ENCODE assay signal across 17 cellular contexts in genomic region chr11:130157111-130157510, GRCh38. TPM values are rescaled to one million over a fixed set of nuclear protein-coding genes. Genes with fewer than 3 reads are reported as not detected.
DNase-seq lines count a peak whose midpoint lies in the region; ATAC-seq and TF ChIP-seq lines count a peak whose summit lies in the region.
"Had no signal": no experiment of that assay in that cellular context is flagged by ENCODE, and none has a peak within 500 bp of the region (broad histone marks: within the 10 kb centered on the region; RNA-seq: fewer than 3 reads in every experiment).

No MANE protein-coding gene starts in this region.

- no peaks in the 10 kb centered on the region for H3K9me2 ChIP-seq in PC-9 (ENCODE audit: insufficient read depth)

- H3K4me1 ChIP-seq in mammary epithelial cell (ENCODE audit: insufficient read depth, low read length) (peaks cover 22% of the 10 kb centered on the region), PC-9 (replicated peaks; ENCODE audit: insufficient read depth) (peaks cover 36% of the 10 kb centered on the region), ovary (ENCODE audit: insufficient read depth) (peaks cover 2% of the 10 kb centered on the region)

- H3K4me2 ChIP-seq in mammary epithelial cell (ENCODE audit: insufficient read depth, low read depth, low read length) (no peak overlapping the region), PC-9 (peak overlapping the region; percentile 54)

- BruUV-seq in MCF 10A (replicated peaks; lab: Mats Ljungman, UMichigan) (no TSS peak), mammary epithelial cell (replicated peaks; lab: Mats Ljungman, UMichigan) (no TSS peak), PC-9 (replicated peaks; lab: Mats Ljungman, UMichigan) (no TSS peak)

- CTCF ChIA-PET in MCF 10A (lab: Yijun Ruan, JAX) (interaction anchor here (0.9 kb wide), 2 partner anchors 11 to 793 kb away, joined by 3 to 7 read pairs; no protein-coding TSS in a partner anchor), mammary epithelial cell (lab: Charles Lee; ENCODE audit: low non-redundant PET) (no interaction called here), PC-9 (lab: Charles Lee) (no interaction called here)

- no peak for TF ChIP-seq EP300 in ovary (IDR thresholded peaks at IDR 0.05)

- H3K9me3 Mint-ChIP-seq in MCF 10A (ENCODE audit: unreplicated experiment) (no peaks in the 10 kb centered on the region), endothelial cell (ENCODE audit: unreplicated experiment) (no peaks in the 10 kb centered on the region)
- H3K9me3 Mint-ChIP-seq: H9 had no signal

- H3K27ac ChIP-seq in mammary epithelial cell (ENCODE audit: insufficient read depth, low read depth, low read length) (no peak overlapping the region), PC-9 (peak overlapping the region; percentile 63; the same call in 1 of the 2 replicates), brain microvascular endothelial cell (peak overlapping the region; percentile 77), ovary (no peak overlapping the region)
- H3K27ac ChIP-seq: 22Rv1; BLaER1 treated with 17β-estradiol and CSF1 and Interleukin-3, amounts not matched to agents 10 nM and 100 nM had no signal

- H3K36me3 ChIP-seq in mammary epithelial cell (ENCODE audit: insufficient read depth, low read length), result no peaks in the 10 kb centered on the region
- H3K36me3 ChIP-seq in PC-9 (ENCODE audit: low read depth), result 0 out of 2 replicates have a peak, but pooled peaks cover under 1% of the 10 kb centered on the region
- no peaks in the 10 kb centered on the region for H3K36me3 ChIP-seq in brain microvascular endothelial cell (replicated peaks)
- no peaks in the 10 kb centered on the region for H3K36me3 ChIP-seq in ovary
- H3K36me3 ChIP-seq: BLaER1 treated with 17β-estradiol and CSF1 and Interleukin-3, amounts not matched to agents 10 nM and 100 nM had no signal

- ATAC-seq in HG02759 (IDR thresholded peaks at IDR 0.05; ENCODE audit: unreplicated experiment), result no peak

- H3K36me3 Mint-ChIP-seq in MCF 10A (ENCODE audit: insufficient read depth, unreplicated experiment) (no peaks in the 10 kb centered on the region), endothelial cell (ENCODE audit: low read depth, unreplicated experiment) (peaks cover 9% of the 10 kb centered on the region)

- H3F3A ChIP-seq in PC-9 (ENCODE audit: insufficient read depth, low read depth), result peaks cover 13% of the 10 kb centered on the region; the same call in 1 of the 2 replicates

- dilution Hi-C loops in mammary epithelial cell (cut with HindIII; ENCODE audit: low sequenced_read_pairs), result no loop called here

- H3K4me3 ChIP-seq in mammary epithelial cell (replicated peaks in 1 of 3; ENCODE audit: insufficient read depth in 1 of 3, low read depth in 2 of 3, low read length in 3 of 3) (no peak overlapping the region), PC-9 (no peak overlapping the region), brain microvascular endothelial cell (ENCODE audit: low read depth, low read length) (no peak overlapping the region), ovary (no peak overlapping the region)
- H3K4me3 ChIP-seq: BLaER1 treated with 17β-estradiol and CSF1 and Interleukin-3, amounts not matched to agents 10 nM and 100 nM had no signal

- H3K27me3 Mint-ChIP-seq in MCF 10A (ENCODE audit: insufficient read depth, unreplicated experiment), result peaks cover 17% of the 10 kb centered on the region
- peaks cover 13% of the 10 kb centered on the region for H3K27me3 Mint-ChIP-seq in endothelial cell (ENCODE audit: unreplicated experiment)

- H3K4me1 Mint-ChIP-seq in MCF 10A (ENCODE audit: insufficient read depth, unreplicated experiment) (peaks cover 18% of the 10 kb centered on the region), endothelial cell (ENCODE audit: unreplicated experiment) (peaks cover 21% of the 10 kb centered on the region)

- no peak for TF ChIP-seq POLR2A in ovary (IDR thresholded peaks at IDR 0.05)

- WGBS in mammary epithelial cell (ENCODE audit: low coverage, missing lambda C conversion rate), result 97% methylated on average over 8 of the region's 9 CpGs
- 80 to 87% (median 81%) methylated on average over 9 of the region's 9 CpGs for WGBS in ovary, 3 donors

- no peak overlapping the region for H3K4me3 Mint-ChIP-seq in MCF 10A (ENCODE audit: unreplicated experiment)
- H3K4me3 Mint-ChIP-seq in endothelial cell (ENCODE audit: unreplicated experiment), result no peak overlapping the region
- H3K4me3 Mint-ChIP-seq: H9 had no signal

- POLR2A ChIA-PET in MCF 10A (lab: Yijun Ruan, JAX), result interaction anchor here (0.6 kb wide), 2 partner anchors 258 to 917 kb away, joined by 3 read pairs; no protein-coding TSS in a partner anchor
- POLR2A ChIA-PET in PC-9 (lab: Charles Lee; ENCODE audit: unreplicated experiment), result no interaction called here

- no peaks in the 10 kb centered on the region for H3K9me3 ChIP-seq in mammary epithelial cell (replicated peaks; ENCODE audit: insufficient read depth, low read length)
- H3K9me3 ChIP-seq in PC-9 (ENCODE audit: insufficient read depth, low read depth), result no peaks in the 10 kb centered on the region
- no peaks in the 10 kb centered on the region for H3K9me3 ChIP-seq in ovary

- H3K27me3 ChIP-seq in mammary epithelial cell (ENCODE audit: insufficient read depth, low read length) (no peaks in the 10 kb centered on the region), PC-9 (ENCODE audit: insufficient read depth, low read depth) (no peaks in the 10 kb centered on the region), brain microvascular endothelial cell (replicated peaks) (peaks cover 11% of the 10 kb centered on the region), ovary (no peaks in the 10 kb centered on the region)

- in situ Hi-C loops in mammary epithelial cell (cut with MboI; ENCODE audit: low sequenced_read_pairs in 2 of 2), result no loop called here
- in situ Hi-C loops in brain microvascular endothelial cell (cut with HindIII; ENCODE audit: low pct_ligation_motif_present, low sequenced_read_pairs), result no loop called here

- TF ChIP-seq CTCF in MCF 10A (IDR thresholded peaks at IDR 0.05; ENCODE audit: unreplicated experiment), result no peak
- no peak for TF ChIP-seq CTCF in mammary epithelial cell (conservative IDR thresholded peaks at IDR 0.05 in 1 of 2, IDR thresholded peaks at IDR 0.05 in 1 of 2; ENCODE audit: extremely low read depth in 1 of 2, insufficient read depth in 1 of 2, low read depth in 1 of 2, low read length in 2 of 2)
- no peak for TF ChIP-seq CTCF in PC-9 (conservative IDR thresholded peaks at IDR 0.05)
- TF ChIP-seq CTCF in brain microvascular endothelial cell (IDR thresholded peaks at IDR 0.05; ENCODE audit: low read depth, low read length, missing control alignments), result no peak
- no peak for TF ChIP-seq CTCF in endothelial cell (IDR thresholded peaks at IDR 0.05; ENCODE audit: unreplicated experiment)
- TF ChIP-seq CTCF in ovary (IDR thresholded peaks at IDR 0.05), result no peak

- H3K79me2 ChIP-seq in mammary epithelial cell (ENCODE audit: insufficient read depth, low read length) (peaks cover 25% of the 10 kb centered on the region), PC-9 (ENCODE audit: low read depth) (peaks cover 23% of the 10 kb centered on the region)

- H4K20me1 ChIP-seq in mammary epithelial cell (ENCODE audit: insufficient read depth, low read length) (no peaks in the 10 kb centered on the region), PC-9 (ENCODE audit: insufficient read depth) (peaks cover 18% of the 10 kb centered on the region)
- H4K20me1 ChIP-seq: BLaER1 treated with 17β-estradiol and CSF1 and Interleukin-3, amounts not matched to agents 10 nM and 100 nM had no signal

- DNase-seq in MCF 10A (ENCODE audit: unreplicated experiment), result peak; percentile 54
- DNase-seq in mammary epithelial cell, result no peak
- DNase-seq in PC-9, result no peak
- peak; percentile 92 for DNase-seq in brain microvascular endothelial cell
- no peak for DNase-seq in endothelial cell (ENCODE audit: low spot score)
- DNase-seq in ovary, result no peak
- DNase-seq in HT-29 (ENCODE audit: low spot score), result no peak
- DNase-seq: H9, NCI-H1048, NCI-H1436 treated with DMSO at 0.1 percent for 48 hours, NCI-H2029 treated with DMSO at 0.1 percent for 48 hours, NCI-H2171 treated with DMSO at 0.1 percent for 48 hours, NCI-H446 treated with DMSO at 0.1 percent for 48 hours, NCI-H748 treated with DMSO at 0.1 percent for 48 hours had no signal

- H3K27ac Mint-ChIP-seq in MCF 10A (ENCODE audit: low read depth, unreplicated experiment) (no peak overlapping the region), endothelial cell (ENCODE audit: unreplicated experiment) (no peak overlapping the region)
- H3K27ac Mint-ChIP-seq: H9 had no signal

- H3K9ac ChIP-seq in mammary epithelial cell (ENCODE audit: insufficient read depth, low read length), result no peak overlapping the region
- H3K9ac ChIP-seq: BLaER1 treated with 17β-estradiol and CSF1 and Interleukin-3, amounts not matched to agents 10 nM and 100 nM had no signal

- no peak overlapping the region for H2AFZ ChIP-seq in mammary epithelial cell (ENCODE audit: low read depth, low read length)
- H2AFZ ChIP-seq in PC-9, result no peak overlapping the region

- intact Hi-C loops in MCF 10A (cut with micrococcal nuclease), result no loop called here
- intact Hi-C loops in mammary epithelial cell (cut with micrococcal nuclease), result no loop called here
- intact Hi-C loops in PC-9 (cut with micrococcal nuclease; ENCODE audit: unreplicated experiment), result no loop called here
- intact Hi-C loops in ovary (cut with DNase I), result no loop called here

RNA-seq across cellular contexts. Expression of gene ST14, which starts 2.5 kb away (rescaled TPM):
- total RNA-seq in MCF 10A (2022) (24.8 and 27.2 TPM in 2 replicates), mammary epithelial cell (10 to 100 TPM; 83.9 to 87.0 TPM), PC-9 (2021) (139 and 141 TPM in 2 replicates), endothelial cell (ENCODE audit: unreplicated experiment) (8.7 TPM), ovary (10 to 100 TPM in 1 of 7 donors, 1 to 10 TPM in 4, under 1 TPM in 2; 0.18 to 76.2 (median 4.9) TPM)
- polyA plus RNA-seq in mammary epithelial cell (72.9 TPM), ovary (under 1 TPM; 0.51 to 0.90 TPM)
- polyA minus RNA-seq in mammary epithelial cell, result 59.8 TPM
- 543 and 609 TPM in 2 replicates for total RNA-seq in HT-29 (2014; rRNA removed; shearing (Covaris generic))

Comparison
In these comparisons a context has a peak if more than half of its experiments do, and no peak if none do; other contexts are left out.
1. DNase-seq: peak in MCF 10A (single experiment) and brain microvascular endothelial cell (single experiment); none in mammary epithelial cell (single experiment), PC-9 (0 of 2), endothelial cell (single experiment), ovary (0 of 5) and HT-29 (single experiment).
2. H3K27ac ChIP-seq: peak in PC-9 (single experiment) and brain microvascular endothelial cell (single experiment); none in mammary epithelial cell (single experiment) and ovary (0 of 2).